Comparison of ENCODE assay signal across 17 cellular contexts in the genomic region with DNA sequence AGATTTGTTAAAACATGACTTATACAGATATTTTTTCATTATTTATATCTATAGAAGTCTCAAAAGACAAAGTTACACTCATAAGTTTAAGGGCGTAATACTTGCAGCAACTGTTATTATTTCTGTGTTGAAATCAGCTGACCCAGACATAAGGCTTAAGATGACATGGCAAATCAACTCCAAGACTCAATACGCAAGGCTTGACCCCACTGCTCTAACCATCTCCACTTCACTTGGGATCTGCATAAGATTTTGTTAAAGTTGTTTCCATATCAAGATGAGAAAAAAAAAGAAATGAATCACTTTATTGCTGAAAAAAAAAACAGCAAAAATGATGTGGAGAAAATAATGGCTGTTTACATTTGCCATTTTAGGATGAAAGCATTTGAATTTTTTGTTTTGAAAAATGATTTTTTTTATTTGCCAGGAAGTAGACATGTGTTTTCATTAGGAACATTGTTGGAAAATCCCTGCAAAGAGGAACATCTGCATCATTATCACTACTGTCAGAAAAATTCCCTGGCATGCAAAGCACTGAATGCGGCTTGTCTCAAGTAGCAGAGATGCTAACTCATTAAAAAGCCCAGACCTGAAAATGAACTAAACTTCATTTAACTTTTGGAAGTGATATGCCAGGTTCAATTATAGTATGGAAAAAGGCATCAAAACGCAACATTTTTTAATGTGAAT.
"Had no signal": no experiment of that assay in that cellular context is flagged by ENCODE, and none has a peak within 500 bp of the region (broad histone marks: within the 10 kb centered on the region; RNA-seq: fewer than 3 reads in every experiment).

No MANE protein-coding gene starts in this region.

- FAIRE-seq: colon had no signal

- H3K36me3 ChIP-seq: gastrocnemius medialis, heart right ventricle, stomach, upper lobe of left lung had no signal

- H3K27me3 ChIP-seq: gastrocnemius medialis, heart right ventricle, neutrophil, stomach, testis, upper lobe of left lung had no signal

- ATAC-seq: gastrocnemius medialis, left lobe of liver, natural killer cell had no signal

- H3K9me3 ChIP-seq: gastrocnemius medialis, heart right ventricle, neutrophil, stomach, testis, upper lobe of left lung had no signal

- DNase-seq: activated CD4-positive, alpha-beta T cell treated with anti-CD3 and anti-CD28 coated beads for 1 hour; activated CD4-positive, alpha-beta T cell treated with anti-CD3 and anti-CD28 coated beads, Interleukin-2, amount 50 U/mL, for 4 hours; activated naive CD4-positive, alpha-beta T cell treated with anti-CD3 and anti-CD28 coated beads, Interleukin-2, amount 10 ng/mL, durations not matched to agents 7 days and 5 days; activated T-cell treated with anti-CD3 and anti-CD28 coated beads for 4 hours; caudate nucleus; gastrocnemius medialis; heart right ventricle; islet precursor cell; natural killer cell; posterior cingulate gyrus; stomach; testis; upper lobe of left lung had no signal

- H3K27ac ChIP-seq: gastrocnemius medialis, neutrophil, SK-N-MC, stomach, testis, upper lobe of left lung had no signal

- H3K4me3 ChIP-seq: gastrocnemius medialis, heart right ventricle, SK-N-MC, stomach, testis, upper lobe of left lung had no signal

- H3K4me1 ChIP-seq: gastrocnemius medialis, stomach, testis, upper lobe of left lung had no signal
